Comparison of ENCODE assay signal across 10 cellular contexts in genomic region chr3:31041161-31041978, GRCh38.
DNase-seq lines count a peak whose midpoint lies in the region; ATAC-seq, FAIRE-seq and TF ChIP-seq lines count a peak whose summit lies in the region.
"Had no signal": no experiment of that assay in that cellular context is flagged by ENCODE, and none has a peak within 500 bp of the region (broad histone marks: within the 10 kb centered on the region; RNA-seq: fewer than 3 reads in every experiment).

No MANE protein-coding gene starts in this region.

- TF ChIP-seq EP300 in H1 (IDR thresholded peaks at IDR 0.05; ENCODE audit: borderline replicate concordance in 1 of 2, low read depth in 2 of 2, low read length in 2 of 2), result no peak

- FAIRE-seq in H1 (lab: Jason Lieb, UNC), result peak; percentile 70

- H3K4me2 ChIP-seq in H1 (ENCODE audit: insufficient read depth in 1 of 2, low read depth in 2 of 2, low read length in 2 of 2), result no peak overlapping the region

- POLR2A ChIA-PET in H1 (lab: Charles Lee; ENCODE audit: partially characterized antibody), result no interaction called here
- POLR2A ChIA-PET in CD4-positive, alpha-beta T cell (lab: Charles Lee), result no interaction called here
- POLR2A ChIA-PET in activated CD8-positive, alpha-beta T cell treated with anti-CD3 and anti-CD28 coated beads for 36 hours (lab: Charles Lee), result no interaction called here

- no peak overlapping the region for H2BK20ac ChIP-seq in H1 (ENCODE audit: low read length)

- peaks cover 24% of the 10 kb centered on the region for H3K4me1 Mint-ChIP-seq in mesothelial cell of epicardium
- H3K4me1 Mint-ChIP-seq in CD4-positive, alpha-beta T cell (ENCODE audit: low read depth), result no peaks in the 10 kb centered on the region
- no peaks in the 10 kb centered on the region for H3K4me1 Mint-ChIP-seq in activated CD8-positive, alpha-beta T cell treated with anti-CD3 and anti-CD28 coated beads for 36 hours (ENCODE audit: low read depth)

- DNase-seq in Caki2 (ENCODE audit: low read depth) (peak; percentile 90), M059J (ENCODE audit: low read depth) (peak; percentile 97), H1 (ENCODE audit: low read depth in 1 of 2, low spot score in 2 of 2) (peak in 1 of 2 experiments; percentile 44), mesothelial cell of epicardium (ENCODE audit: low spot score in 2 of 2, unreplicated experiment in 2 of 2) (no peak), middle frontal gyrus (ENCODE audit: extremely low spot score, low spot score) (no peak)
- no peak for DNase-seq in CD4-positive, alpha-beta T cell
- no peak for DNase-seq in activated CD8-positive, alpha-beta T cell treated with anti-CD3 and anti-CD28 coated beads for 36 hours
- DNase-seq: NCI-H510A treated with DMSO at 0.1 percent for 48 hours; stimulated activated CD4-positive, alpha-beta T cell treated with anti-CD3 and anti-CD28 coated beads, Interleukin-4, amount 100 ng/mL, for 24 hours had no signal

- intact Hi-C loops in CD4-positive, alpha-beta T cell (cut with DNase I, micrococcal nuclease), result no loop called here
- intact Hi-C loops in activated CD8-positive, alpha-beta T cell treated with anti-CD3 and anti-CD28 coated beads for 36 hours (cut with micrococcal nuclease), result no loop called here

- CTCF ChIA-PET in H1 (lab: Charles Lee; ENCODE audit: partially characterized antibody), result interaction anchor here (0.8 to 1.5 kb wide), 4 partner anchors 9 to 169 kb away, joined by 3 to 5 read pairs (median 3); no protein-coding TSS in a partner anchor
- CTCF ChIA-PET in CD4-positive, alpha-beta T cell (lab: Charles Lee), result interaction anchor here (1.3 kb wide), 1 partner anchor 19 kb away, joined by 3 read pairs; no protein-coding TSS in a partner anchor
- CTCF ChIA-PET in activated CD8-positive, alpha-beta T cell treated with anti-CD3 and anti-CD28 coated beads for 36 hours (lab: Charles Lee), result no interaction called here

- H3K79me2 ChIP-seq in H1 (ENCODE audit: control insufficient read depth in 1 of 2, insufficient read depth in 2 of 2, low read length in 2 of 2), result no peaks in the 10 kb centered on the region

- H3K36me3 ChIP-seq in H1 (ENCODE audit: control insufficient read depth in 2 of 4, insufficient read depth in 4 of 4, low read length in 3 of 4), result no peaks in the 10 kb centered on the region

- H3K4ac ChIP-seq in H1 (replicated peaks; ENCODE audit: insufficient read length, low read depth, low read length), result no peak overlapping the region

- no peak for TF ChIP-seq POLR2A in H1 (IDR thresholded peaks at IDR 0.05; ENCODE audit: control extremely low read depth in 1 of 2, low read depth in 2 of 2, low read length in 2 of 2)

- H3K23ac ChIP-seq in H1 (ENCODE audit: insufficient read length), result no peak overlapping the region

- no peaks in the 10 kb centered on the region for H4K20me1 ChIP-seq in H1 (replicated peaks in 1 of 2; ENCODE audit: control insufficient read depth in 1 of 2, insufficient read depth in 2 of 2, low read length in 2 of 2)

- no peak overlapping the region for H3K4me3 Mint-ChIP-seq in mesothelial cell of epicardium
- H3K4me3 Mint-ChIP-seq in CD4-positive, alpha-beta T cell, result no peak overlapping the region
- no peak overlapping the region for H3K4me3 Mint-ChIP-seq in activated CD8-positive, alpha-beta T cell treated with anti-CD3 and anti-CD28 coated beads for 36 hours

- H4K91ac ChIP-seq in H1 (replicated peaks; ENCODE audit: insufficient read length, low read length), result no peak overlapping the region

- no peak for TF ChIP-seq CTCF in H1 (IDR thresholded peaks at IDR 0.05; ENCODE audit: control extremely low read depth in 1 of 3, insufficient read depth in 1 of 3, low read depth in 1 of 3, low read length in 3 of 3)
- TF ChIP-seq CTCF in mesothelial cell of epicardium (IDR thresholded peaks at IDR 0.05; ENCODE audit: unreplicated experiment), result no peak
- no peak for TF ChIP-seq CTCF in CD4-positive, alpha-beta T cell (IDR thresholded peaks at IDR 0.05)
- no peak for TF ChIP-seq CTCF in activated CD8-positive, alpha-beta T cell treated with anti-CD3 and anti-CD28 coated beads for 36 hours (IDR thresholded peaks at IDR 0.05)

- H2BK15ac ChIP-seq in H1 (ENCODE audit: low read length), result no peak overlapping the region

- peaks cover 18% of the 10 kb centered on the region for H3K9me3 Mint-ChIP-seq in mesothelial cell of epicardium
- H3K9me3 Mint-ChIP-seq in CD4-positive, alpha-beta T cell, result no peaks in the 10 kb centered on the region
- H3K9me3 Mint-ChIP-seq in activated CD8-positive, alpha-beta T cell treated with anti-CD3 and anti-CD28 coated beads for 36 hours, result peaks cover 11% of the 10 kb centered on the region

- no peak overlapping the region for H3K27ac ChIP-seq in H1 (ENCODE audit: low read depth, low read length)
- no peak overlapping the region for H3K27ac ChIP-seq in CD4-positive, alpha-beta T cell (ENCODE audit: low read depth, low read length)

- H2AFZ ChIP-seq in H1 (ENCODE audit: low read length), result no peak overlapping the region

- H3K23me2 ChIP-seq in H1 (ENCODE audit: low read depth, low read length), result no peaks in the 10 kb centered on the region

- H3K56ac ChIP-seq in H1 (replicated peaks; ENCODE audit: insufficient read length, low read depth, low read length), result no peak overlapping the region

- in situ Hi-C loops in Caki2 (cut with HindIII; ENCODE audit: low pct_unique_long_range_greater_than_20kb, low sequenced_read_pairs), result no loop called here

- no peak overlapping the region for H2BK5ac ChIP-seq in H1 (ENCODE audit: low read depth, low read length)

- no peaks in the 10 kb centered on the region for H3K79me1 ChIP-seq in H1 (ENCODE audit: low read depth, low read length)

- H4K8ac ChIP-seq in H1 (ENCODE audit: extremely low read depth, insufficient read depth, low read length), result no peak overlapping the region

- H2BK12ac ChIP-seq in H1 (ENCODE audit: low read depth, low read length), result peak overlapping the region; percentile 40; the same call in 1 of the 2 replicates

- H3K36me3 Mint-ChIP-seq in mesothelial cell of epicardium, result peaks cover 3% of the 10 kb centered on the region
- no peaks in the 10 kb centered on the region for H3K36me3 Mint-ChIP-seq in CD4-positive, alpha-beta T cell (ENCODE audit: low read depth)
- no peaks in the 10 kb centered on the region for H3K36me3 Mint-ChIP-seq in activated CD8-positive, alpha-beta T cell treated with anti-CD3 and anti-CD28 coated beads for 36 hours (ENCODE audit: low read depth)

- H4K5ac ChIP-seq in H1 (ENCODE audit: insufficient read length, low read depth, low read length), result no peak overlapping the region

- WGBS in H1 (ENCODE audit: extremely low coverage in 1 of 2, insufficient coverage in 1 of 2, insufficient read length in 1 of 2, insufficient replicate concordance in 2 of 2, low coverage in 1 of 2, low lambda C conversion rate in 2 of 2, missing lambda C conversion rate in 1 of 2), 2 experiments, result 81% methylated on average over 2 of the region's 2 CpGs; no CpG with 5 or more reads in 1 of the 2 experiments

- H3K27me3 ChIP-seq in H1 (replicated peaks in 1 of 4; ENCODE audit: control insufficient read depth in 3 of 4, extremely low read depth in 1 of 4, insufficient read depth in 3 of 4, low read length in 3 of 4), result no peaks in the 10 kb centered on the region
- H3K27me3 ChIP-seq in CD4-positive, alpha-beta T cell (ENCODE audit: control insufficient read depth, insufficient read depth, low read length), result no peaks in the 10 kb centered on the region

- H3K9ac ChIP-seq in H1 (replicated peaks in 1 of 4; ENCODE audit: extremely low read depth in 1 of 4, low read depth in 3 of 4, low read length in 3 of 4), result no peak overlapping the region

- H3K4me1 ChIP-seq in H1 (replicated peaks in 1 of 4; ENCODE audit: control insufficient read depth in 3 of 4, insufficient read depth in 4 of 4, low read length in 3 of 4), result peaks cover 0 to 7% (median 0%) of the 10 kb centered on the region in 4 experiments; a peak in 2 of 7 replicates

- no peak overlapping the region for H2AK5ac ChIP-seq in H1 (ENCODE audit: low read depth, low read length)

- no peak overlapping the region for H3K18ac ChIP-seq in H1 (ENCODE audit: extremely low read depth, low read length)

- peaks cover 0 to 7% of the 10 kb centered on the region in 2 experiments; a peak in 1 of 4 replicates for H3K9me3 ChIP-seq in H1 (ENCODE audit: insufficient read depth in 2 of 2, low read depth in 1 of 2, low read length in 1 of 2)
- H3K9me3 ChIP-seq in CD4-positive, alpha-beta T cell (ENCODE audit: control insufficient read depth, low read length), result no peaks in the 10 kb centered on the region

- no peak overlapping the region for H3K14ac ChIP-seq in H1 (ENCODE audit: insufficient read length)

- H3K4me3 ChIP-seq in H1 (ENCODE audit: extremely low read depth in 1 of 4, insufficient read depth in 2 of 4, low read depth in 3 of 4, low read length in 4 of 4), result no peak overlapping the region

- H3K27me3 Mint-ChIP-seq in mesothelial cell of epicardium (ENCODE audit: low read depth), result no peaks in the 10 kb centered on the region
- no peaks in the 10 kb centered on the region for H3K27me3 Mint-ChIP-seq in CD4-positive, alpha-beta T cell
- no peaks in the 10 kb centered on the region for H3K27me3 Mint-ChIP-seq in activated CD8-positive, alpha-beta T cell treated with anti-CD3 and anti-CD28 coated beads for 36 hours

- H2BK120ac ChIP-seq in H1 (replicated peaks; ENCODE audit: low read depth, low read length), result no peak overlapping the region

- peak overlapping the region; percentile 78 for H3K27ac Mint-ChIP-seq in mesothelial cell of epicardium
- no peak overlapping the region for H3K27ac Mint-ChIP-seq in CD4-positive, alpha-beta T cell
- H3K27ac Mint-ChIP-seq in activated CD8-positive, alpha-beta T cell treated with anti-CD3 and anti-CD28 coated beads for 36 hours, result no peak overlapping the region

- no peak for ATAC-seq in CD4-positive, alpha-beta T cell (ENCODE audit: poor library complexity)
- no peak for ATAC-seq in HG02642 (IDR thresholded peaks at IDR 0.05; ENCODE audit: poor library complexity, unreplicated experiment)
- ATAC-seq in activated CD8-positive, alpha-beta T cell treated with anti-CD3 and anti-CD28 coated beads for 36 hours, result no peak

- TF ChIP-seq RAD21 in H1 (IDR thresholded peaks at IDR 0.05 in 1 of 2, conservative IDR thresholded peaks at IDR 0.05 in 1 of 2; ENCODE audit: low read depth in 2 of 2, low read length in 2 of 2), result no peak

TF ChIP-seq in H1, 55 proteins besides CTCF, POLR2A, EP300 and RAD21 (continues in another document):
- TF ChIP-seq FOSL1 (IDR thresholded peaks at IDR 0.05; ENCODE audit: insufficient read depth, low read depth, low read length) (no peak), YY1 (IDR thresholded peaks at IDR 0.05; ENCODE audit: low read depth, low read length) (no peak)

Comparison
In these comparisons a context has a peak if more than half of its experiments do, and no peak if none do; other contexts are left out.
1. DNase-seq: peak in Caki2 (single experiment) and M059J (single experiment); none in mesothelial cell of epicardium (0 of 2), CD4-positive, alpha-beta T cell (0 of 10), activated CD8-positive, alpha-beta T cell treated with anti-CD3 and anti-CD28 coated beads for 36 hours (single experiment) and middle frontal gyrus (single experiment).